ENCODE assay signal across 17 cellular contexts in genomic region chr13:25490236-25490635, GRCh38.
A peak's percentile ranks its signal among the peaks of the same experiment; 100 is the strongest.
DNase-seq lines count a peak whose midpoint lies in the region; ATAC-seq, FAIRE-seq and TF ChIP-seq lines count a peak whose summit lies in the region.
"Had no signal": no experiment of that assay in that cellular context is flagged by ENCODE, and none has a peak within 500 bp of the region (broad histone marks: within the 10 kb centered on the region; RNA-seq: fewer than 3 reads in every experiment).

No MANE protein-coding gene starts in this region.

- H3K27ac ChIP-seq in H9 (ENCODE audit: insufficient read length, low read depth, low read length) (no peak overlapping the region), right cardiac atrium (ENCODE audit: low read length) (no peak overlapping the region)
- H3K27ac ChIP-seq: A549, BLaER1, SJSA1 had no signal

- intact Hi-C loops in right cardiac atrium (cut with DNase I) = no loop called here

- no peak overlapping the region for H2BK12ac ChIP-seq in H9 (ENCODE audit: insufficient read length, low read depth, low read length)

- no peak overlapping the region for H2AK5ac ChIP-seq in H9 (ENCODE audit: insufficient read length, low read length)

- no peak overlapping the region for H3K18ac ChIP-seq in H9 (ENCODE audit: insufficient read length, low read depth, low read length)

- TF ChIP-seq CTCF in H9 (conservative IDR thresholded peaks at IDR 0.05) = no peak

- no peak overlapping the region for H3K4me2 ChIP-seq in H9 (ENCODE audit: insufficient read depth, insufficient read length, low read length)
- H3K4me2 ChIP-seq: A549, BLaER1 had no signal

- H3K4ac ChIP-seq in H9 (ENCODE audit: low read depth, low read length) = no peak overlapping the region

- no peak overlapping the region for H4K91ac ChIP-seq in H9 (ENCODE audit: insufficient read length, low read depth, low read length)

- H2BK5ac ChIP-seq in H9 (ENCODE audit: insufficient read length, low read length) = no peak overlapping the region

- H3K27ac Mint-ChIP-seq in H9 = peak overlapping the region in 2 of 3 experiments; percentile 17 to 55; a peak in 3 of 7 replicates

- no peak overlapping the region for H2AFZ ChIP-seq in H9 (ENCODE audit: low read length)

- no peaks in the 10 kb centered on the region for H3K27me3 ChIP-seq in H9 (ENCODE audit: insufficient read depth, low read length)
- H3K27me3 ChIP-seq in right cardiac atrium (ENCODE audit: control insufficient read depth, insufficient read depth) = no peaks in the 10 kb centered on the region
- H3K27me3 ChIP-seq: BLaER1, SJSA1 had no signal

- H2BK120ac ChIP-seq in H9 (ENCODE audit: low read depth, low read length, poor library complexity, severe bottlenecking) = no peak overlapping the region

- no peak overlapping the region for H4K5ac ChIP-seq in H9 (ENCODE audit: insufficient read length, low read depth, low read length)

- no peaks in the 10 kb centered on the region for H3K9me3 Mint-ChIP-seq in H9
- H3K9me3 Mint-ChIP-seq: CD4-positive, alpha-beta memory T cell had no signal

- peaks cover 8% of the 10 kb centered on the region; the same call in 1 of the 2 replicates for H3K4me1 ChIP-seq in H9 (ENCODE audit: insufficient read depth, low read length)
- no peaks in the 10 kb centered on the region for H3K4me1 ChIP-seq in right cardiac atrium (ENCODE audit: control insufficient read depth, insufficient read depth, low read length)
- H3K4me1 ChIP-seq: A549, BLaER1, SJSA1 had no signal

- ATAC-seq in right cardiac atrium = no peak
- ATAC-seq: A549 had no signal

- WGBS in H9 (ENCODE audit: extremely low coverage, insufficient read length, low lambda C conversion rate) = no CpG with 5 or more reads among the region's 9 CpGs
- WGBS in right cardiac atrium = 76% methylated on average over 9 of the region's 9 CpGs

- no peaks in the 10 kb centered on the region for H3K23me2 ChIP-seq in H9 (ENCODE audit: insufficient read length, low read depth, low read length, poor library complexity, severe bottlenecking)

- H3K56ac ChIP-seq in H9 (ENCODE audit: insufficient read length, low read depth, low read length) = no peak overlapping the region

- no peak overlapping the region for H3K4me3 ChIP-seq in right cardiac atrium (ENCODE audit: low read length)
- H3K4me3 ChIP-seq: A549, BLaER1, SJSA1 had no signal

- H3K4me1 Mint-ChIP-seq in H9 = peaks cover 39 to 53% of the 10 kb centered on the region in 2 experiments
- H3K4me1 Mint-ChIP-seq: CD4-positive, alpha-beta memory T cell had no signal

- H3K14ac ChIP-seq in H9 (ENCODE audit: insufficient read depth, low read length) = no peak overlapping the region

- no peak overlapping the region for H3K23ac ChIP-seq in H9 (ENCODE audit: insufficient read length, low read depth, low read length)

- H4K20me1 ChIP-seq in H9 (ENCODE audit: control insufficient read depth, insufficient read depth, insufficient read length) = no peaks in the 10 kb centered on the region
- H4K20me1 ChIP-seq: BLaER1 had no signal

- H3K9me3 ChIP-seq in H9 (ENCODE audit: control insufficient read depth, low read depth, low read length) (no peaks in the 10 kb centered on the region), right cardiac atrium (ENCODE audit: control insufficient read depth, low read length) (no peaks in the 10 kb centered on the region)
- H3K9me3 ChIP-seq: A549, BLaER1, SJSA1 had no signal

- H3K9ac ChIP-seq in H9 (ENCODE audit: extremely low read depth, insufficient read length, low read length) = no peak overlapping the region
- H3K9ac ChIP-seq: BLaER1 had no signal

- no peaks in the 10 kb centered on the region for H3K79me2 ChIP-seq in H9 (ENCODE audit: insufficient read depth, low read length)

- H4K8ac ChIP-seq in H9 (replicated peaks; ENCODE audit: insufficient read length, low read depth, low read length) = no peak overlapping the region

- no peak overlapping the region for H3K4me3 Mint-ChIP-seq in H9
- H3K4me3 Mint-ChIP-seq: CD4-positive, alpha-beta memory T cell had no signal

- no peak overlapping the region for H2BK15ac ChIP-seq in H9 (ENCODE audit: low read depth, low read length)

- no peaks in the 10 kb centered on the region for H3K27me3 Mint-ChIP-seq in H9 (ENCODE audit: low read depth)

- FAIRE-seq in endometrium (lab: Jason Lieb, UNC) = peak; percentile 69
- FAIRE-seq: A549 had no signal

- peak in 2 of 3 experiments; percentile 22 to 53 for DNase-seq in NCI-H1417 (lab: John Stamatoyannopoulos, UW)
- no peak for DNase-seq in NCI-H1417 treated with DMSO at 0.1 percent for 48 hours (lab: John Stamatoyannopoulos, UW)
- no peak for DNase-seq in H9
- DNase-seq in superior temporal gyrus (ENCODE audit: extremely low spot score) = peak; percentile 53
- no peak for DNase-seq in right cardiac atrium
- DNase-seq in GM03348 (ENCODE audit: low spot score) = no peak
- DNase-seq: CD4-positive, alpha-beta memory T cell; DMS53; H7; KBM-7; NCI-H187 treated with DMSO at 0.1 percent for 48 hours; NCI-H446 treated with DMSO at 0.1 percent for 48 hours; NCI-H69 had no signal

- peaks cover 2% of the 10 kb centered on the region for H3K79me1 ChIP-seq in H9 (ENCODE audit: insufficient read depth, low read depth, low read length, poor library complexity, severe bottlenecking)

- no peaks in the 10 kb centered on the region for H3K36me3 Mint-ChIP-seq in H9 (ENCODE audit: insufficient read depth in 1 of 3, low read depth in 3 of 3)
- H3K36me3 Mint-ChIP-seq: CD4-positive, alpha-beta memory T cell had no signal

- H3T11ph ChIP-seq in H9 (ENCODE audit: low read length) = no peak overlapping the region

- H2BK20ac ChIP-seq in H9 (ENCODE audit: low read depth, low read length, poor library complexity, severe bottlenecking) = no peak overlapping the region

Comparison
In these comparisons a context has a peak if more than half of its experiments do, and no peak if none do; other contexts are left out.
1. DNase-seq: peak in NCI-H1417 (2 of 3) and superior temporal gyrus (single experiment); none in NCI-H1417 treated with DMSO at 0.1 percent for 48 hours (single experiment), H9 (single experiment), right cardiac atrium (0 of 3) and GM03348 (single experiment).